35 cellular contexts compared by ENCODE assay signal in genomic region chr2:2492800-2493199, GRCh38.
DNase-seq lines count a peak whose midpoint lies in the region; ATAC-seq, FAIRE-seq and TF ChIP-seq lines count a peak whose summit lies in the region.
"Had no signal": no experiment of that assay in that cellular context is flagged by ENCODE, and none has a peak within 500 bp of the region (broad histone marks: within the 10 kb centered on the region; RNA-seq: fewer than 3 reads in every experiment).

No MANE protein-coding gene starts in this region.

- H3K36me3 ChIP-seq in HepG2 (replicated peaks in 1 of 2; ENCODE audit: control insufficient read depth in 1 of 2, insufficient read depth in 2 of 2, low read length in 2 of 2) (no peaks in the 10 kb centered on the region), right lobe of liver (no peaks in the 10 kb centered on the region), esophagus muscularis mucosa (no peaks in the 10 kb centered on the region)
- H3K36me3 ChIP-seq: BE2C; BLaER1; BLaER1 treated with 17β-estradiol and CSF1 and Interleukin-3, amounts not matched to agents 10 nM and 100 nM had no signal

- no peaks in the 10 kb centered on the region for H4K20me1 ChIP-seq in HepG2 (ENCODE audit: insufficient read depth, low read length)
- H4K20me1 ChIP-seq: BLaER1; BLaER1 treated with 17β-estradiol and CSF1 and Interleukin-3, amounts not matched to agents 10 nM and 100 nM had no signal

- TF ChIP-seq CTCF in HepG2 (CRISPR knock-in tag; IDR thresholded peaks at IDR 0.05) = no peak
- TF ChIP-seq CTCF in right lobe of liver (IDR thresholded peaks at IDR 0.05) = no peak
- TF ChIP-seq CTCF in esophagus muscularis mucosa (IDR thresholded peaks at IDR 0.05) = no peak

- ATAC-seq in HepG2 (no peak), right lobe of liver (no peak)
- ATAC-seq: A549; CD8-positive, alpha-beta T cell had no signal

- FAIRE-seq in HepG2 (lab: Jason Lieb, UNC) = no peak
- FAIRE-seq: A204.1, A549, D721Med had no signal

- no TSS peak for BruUV-seq in HepG2 (replicated peaks; lab: Mats Ljungman, UMichigan)

- no peak overlapping the region for H3K27ac ChIP-seq in HepG2 (ENCODE audit: extremely low read length, insufficient read depth, low read length)
- no peak overlapping the region for H3K27ac ChIP-seq in right lobe of liver
- no peak overlapping the region for H3K27ac ChIP-seq in esophagus muscularis mucosa (replicated peaks in 1 of 4)
- H3K27ac ChIP-seq: 22Rv1; A549; BLaER1; BLaER1 treated with 17β-estradiol and CSF1 and Interleukin-3, amounts not matched to agents 10 nM and 100 nM; C4-2B had no signal

- 2% methylated on average over 4 of the region's 4 CpGs for WGBS in HepG2 (ENCODE audit: low lambda C conversion rate)
- WGBS in right lobe of liver (ENCODE audit: insufficient coverage, low coverage, low lambda C conversion rate, missing lambda C conversion rate) = 50% methylated on average over 4 of the region's 4 CpGs
- 81% methylated on average over 4 of the region's 4 CpGs for WGBS in esophagus muscularis mucosa

- H3K36me3 Mint-ChIP-seq in activated CD4-positive, alpha-beta T cell treated with anti-CD3 and anti-CD28 coated beads, Interleukin-2, amount 10 ng/mL, durations not matched to agents 24 days and 14 days (ENCODE audit: low read depth) = no peaks in the 10 kb centered on the region
- no peaks in the 10 kb centered on the region for H3K36me3 Mint-ChIP-seq in activated CD4-positive, alpha-beta T cell treated with anti-CD3 and anti-CD28 coated beads, Interleukin-2, amount 10 ng/mL, durations not matched to agents 7 days and 5 days (ENCODE audit: low read depth)
- H3K36me3 Mint-ChIP-seq: CD14-positive monocyte; CD4-positive, alpha-beta memory T cell; CD4-positive, CD25-positive, alpha-beta regulatory T cell; CD8-positive, alpha-beta memory T cell; CD8-positive, alpha-beta T cell had no signal

- TF ChIP-seq RAD21 in HepG2 (CRISPR knock-in tag; IDR thresholded peaks at IDR 0.05) = no peak

- no peak overlapping the region for H3K9ac ChIP-seq in HepG2 (ENCODE audit: insufficient read depth, low read depth, low read length)
- H3K9ac ChIP-seq: BLaER1; BLaER1 treated with 17β-estradiol and CSF1 and Interleukin-3, amounts not matched to agents 10 nM and 100 nM had no signal

- no peak overlapping the region for H3K27ac Mint-ChIP-seq in activated CD4-positive, alpha-beta T cell treated with anti-CD3 and anti-CD28 coated beads, Interleukin-2, amount 10 ng/mL, durations not matched to agents 24 days and 14 days
- no peak overlapping the region for H3K27ac Mint-ChIP-seq in activated CD4-positive, alpha-beta T cell treated with anti-CD3 and anti-CD28 coated beads, Interleukin-2, amount 10 ng/mL, durations not matched to agents 7 days and 5 days
- H3K27ac Mint-ChIP-seq: B cell; CD14-positive monocyte; CD4-positive, alpha-beta memory T cell; CD4-positive, alpha-beta T cell; CD4-positive, CD25-positive, alpha-beta regulatory T cell; CD8-positive, alpha-beta memory T cell; CD8-positive, alpha-beta T cell had no signal

- no peaks in the 10 kb centered on the region for H3K9me3 Mint-ChIP-seq in activated CD4-positive, alpha-beta T cell treated with anti-CD3 and anti-CD28 coated beads, Interleukin-2, amount 10 ng/mL, durations not matched to agents 24 days and 14 days
- H3K9me3 Mint-ChIP-seq in activated CD4-positive, alpha-beta T cell treated with anti-CD3 and anti-CD28 coated beads, Interleukin-2, amount 10 ng/mL, durations not matched to agents 7 days and 5 days = no peaks in the 10 kb centered on the region
- H3K9me3 Mint-ChIP-seq: CD4-positive, alpha-beta T cell; CD8-positive, alpha-beta T cell had no signal

- no peaks in the 10 kb centered on the region for H3K27me3 Mint-ChIP-seq in activated CD4-positive, alpha-beta T cell treated with anti-CD3 and anti-CD28 coated beads, Interleukin-2, amount 10 ng/mL, durations not matched to agents 24 days and 14 days
- peaks cover 3% of the 10 kb centered on the region for H3K27me3 Mint-ChIP-seq in activated CD4-positive, alpha-beta T cell treated with anti-CD3 and anti-CD28 coated beads, Interleukin-2, amount 10 ng/mL, durations not matched to agents 7 days and 5 days
- H3K27me3 Mint-ChIP-seq: B cell; CD4-positive, CD25-positive, alpha-beta regulatory T cell had no signal

- POLR2A ChIA-PET in activated CD4-positive, alpha-beta T cell treated with anti-CD3 and anti-CD28 coated beads, Interleukin-2, amount 10 ng/mL, durations not matched to agents 7 days and 5 days (lab: Charles Lee) = no interaction called here
- POLR2A ChIA-PET in HepG2 (lab: Yijun Ruan, JAX) = no interaction called here

- no peaks in the 10 kb centered on the region for H3K4me1 Mint-ChIP-seq in activated CD4-positive, alpha-beta T cell treated with anti-CD3 and anti-CD28 coated beads, Interleukin-2, amount 10 ng/mL, durations not matched to agents 24 days and 14 days
- H3K4me1 Mint-ChIP-seq in activated CD4-positive, alpha-beta T cell treated with anti-CD3 and anti-CD28 coated beads, Interleukin-2, amount 10 ng/mL, durations not matched to agents 7 days and 5 days = no peaks in the 10 kb centered on the region
- H3K4me1 Mint-ChIP-seq: B cell; CD14-positive monocyte; CD4-positive, alpha-beta memory T cell; CD4-positive, CD25-positive, alpha-beta regulatory T cell; CD8-positive, alpha-beta memory T cell had no signal

- H3K9me3 ChIP-seq in HepG2 (ENCODE audit: low read length) (no peaks in the 10 kb centered on the region), right lobe of liver (no peaks in the 10 kb centered on the region), esophagus muscularis mucosa (no peaks in the 10 kb centered on the region)
- H3K9me3 ChIP-seq: BE2C; BLaER1; BLaER1 treated with 17β-estradiol and CSF1 and Interleukin-3, amounts not matched to agents 10 nM and 100 nM; Caco-2 had no signal

- H3K79me2 ChIP-seq in HepG2 (ENCODE audit: insufficient read depth, low read length) = no peaks in the 10 kb centered on the region

- H3K4me1 ChIP-seq in HepG2 (ENCODE audit: insufficient read depth, low read length) (no peaks in the 10 kb centered on the region), right lobe of liver (no peaks in the 10 kb centered on the region), esophagus muscularis mucosa (no peaks in the 10 kb centered on the region)
- H3K4me1 ChIP-seq: A549; BE2C; BLaER1; BLaER1 treated with 17β-estradiol and CSF1 and Interleukin-3, amounts not matched to agents 10 nM and 100 nM; Caco-2 had no signal

- H3K27me3 ChIP-seq in HepG2 (ENCODE audit: control insufficient read depth in 1 of 2, insufficient read depth in 2 of 2, low read length in 2 of 2) (no peaks in the 10 kb centered on the region), right lobe of liver (no peaks in the 10 kb centered on the region), esophagus muscularis mucosa (no peaks in the 10 kb centered on the region)
- H3K27me3 ChIP-seq: BE2C; BLaER1; BLaER1 treated with 17β-estradiol and CSF1 and Interleukin-3, amounts not matched to agents 10 nM and 100 nM had no signal

- in situ Hi-C loops in HepG2 (cut with HindIII; ENCODE audit: extremely low pct_ligation_motif_present, low pct_unique_long_range_greater_than_20kb) = no loop called here

- TF ChIP-seq POLR2A in HepG2 (IDR thresholded peaks at IDR 0.05; ENCODE audit: insufficient read depth in 1 of 2, low read depth in 2 of 2, low read length in 2 of 2) (no peak), right lobe of liver (IDR thresholded peaks at IDR 0.05) (no peak), esophagus muscularis mucosa (IDR thresholded peaks at IDR 0.05; ENCODE audit: low read depth) (no peak)

- H3K4me2 ChIP-seq in HepG2 (ENCODE audit: low read depth, low read length) = no peak overlapping the region
- H3K4me2 ChIP-seq: A549; BLaER1; BLaER1 treated with 17β-estradiol and CSF1 and Interleukin-3, amounts not matched to agents 10 nM and 100 nM had no signal

- H3K4me3 ChIP-seq in HepG2 (replicated peaks in 1 of 3; ENCODE audit: insufficient read depth in 1 of 3, low read depth in 2 of 3, low read length in 3 of 3) (no peak overlapping the region), right lobe of liver (no peak overlapping the region), esophagus muscularis mucosa (no peak overlapping the region)
- H3K4me3 ChIP-seq: A549; BLaER1; BLaER1 treated with 17β-estradiol and CSF1 and Interleukin-3, amounts not matched to agents 10 nM and 100 nM had no signal

- H3K4me3 Mint-ChIP-seq in activated CD4-positive, alpha-beta T cell treated with anti-CD3 and anti-CD28 coated beads, Interleukin-2, amount 10 ng/mL, durations not matched to agents 24 days and 14 days = no peak overlapping the region
- H3K4me3 Mint-ChIP-seq in activated CD4-positive, alpha-beta T cell treated with anti-CD3 and anti-CD28 coated beads, Interleukin-2, amount 10 ng/mL, durations not matched to agents 7 days and 5 days = no peak overlapping the region
- H3K4me3 Mint-ChIP-seq: B cell; CD14-positive monocyte; CD4-positive, alpha-beta memory T cell; CD4-positive, alpha-beta T cell; CD4-positive, CD25-positive, alpha-beta regulatory T cell; CD8-positive, alpha-beta memory T cell; CD8-positive, alpha-beta T cell had no signal

- TF ChIP-seq EP300 in HepG2 (IDR thresholded peaks at IDR 0.05; ENCODE audit: low read depth in 2 of 2, low read length in 2 of 2) (no peak), HepG2 (CRISPR knock-in tag; IDR thresholded peaks at IDR 0.05; ENCODE audit: borderline replicate concordance) (no peak), esophagus muscularis mucosa (IDR thresholded peaks at IDR 0.05) (no peak)

- H2AFZ ChIP-seq in HepG2 (ENCODE audit: low read length) = no peak overlapping the region

- intact Hi-C loops in activated CD4-positive, alpha-beta T cell treated with anti-CD3 and anti-CD28 coated beads, Interleukin-2, amount 10 ng/mL, durations not matched to agents 24 days and 14 days (cut with micrococcal nuclease) = no loop called here
- intact Hi-C loops in HepG2 (cut with micrococcal nuclease; ENCODE audit: unreplicated experiment) (no loop called here), right lobe of liver (cut with DNase I) (no loop called here), esophagus muscularis mucosa (cut with DNase I) (no loop called here)

- DNase-seq in activated CD4-positive, alpha-beta T cell treated with anti-CD3 and anti-CD28 coated beads, Interleukin-2, amount 10 ng/mL, durations not matched to agents 24 days and 14 days = peak; percentile 20
- DNase-seq in activated CD4-positive, alpha-beta T cell treated with anti-CD3 and anti-CD28 coated beads, Interleukin-2, amount 10 ng/mL, durations not matched to agents 7 days and 5 days = no peak
- no peak for DNase-seq in HepG2 (ENCODE audit: low spot score)
- DNase-seq in right lobe of liver = no peak
- DNase-seq in esophagus muscularis mucosa (ENCODE audit: extremely low spot score) = peak; percentile 80
- no peak for DNase-seq in AG08395 (ENCODE audit: low spot score)
- DNase-seq: 8988T; ACHN; AML-193; BE2C; C1 segment of cervical spinal cord; Caco-2; Calu3; CD4-positive, alpha-beta memory T cell; CD4-positive, alpha-beta T cell; CD4-positive, CD25-positive, alpha-beta regulatory T cell; CD8-positive, alpha-beta memory T cell; CD8-positive, alpha-beta T cell; COR-L47; DMS 273 treated with DMSO at 0.1 percent for 48 hours; DMS153; DMS53; DMS79; DMS79 treated with DMSO at 0.1 percent for 48 hours; DND-41; EL had no signal

- CTCF ChIA-PET in activated CD4-positive, alpha-beta T cell treated with anti-CD3 and anti-CD28 coated beads, Interleukin-2, amount 10 ng/mL, durations not matched to agents 7 days and 5 days (lab: Charles Lee) = no interaction called here
- CTCF ChIA-PET in HepG2 (lab: Yijun Ruan, JAX; ENCODE audit: low intra/inter-chr PET ratio, low total read pairs) = no interaction called here

Comparison
In these comparisons a context has a peak if more than half of its experiments do, and no peak if none do; other contexts are left out.
1. DNase-seq: peak in activated CD4-positive, alpha-beta T cell treated with anti-CD3 and anti-CD28 coated beads, Interleukin-2, amount 10 ng/mL, durations not matched to agents 24 days and 14 days (single experiment) and esophagus muscularis mucosa (single experiment); none in activated CD4-positive, alpha-beta T cell treated with anti-CD3 and anti-CD28 coated beads, Interleukin-2, amount 10 ng/mL, durations not matched to agents 7 days and 5 days (single experiment), HepG2 (single experiment), right lobe of liver (0 of 3) and AG08395 (single experiment).